9 cellular contexts compared by ENCODE assay signal in the genomic region with DNA sequence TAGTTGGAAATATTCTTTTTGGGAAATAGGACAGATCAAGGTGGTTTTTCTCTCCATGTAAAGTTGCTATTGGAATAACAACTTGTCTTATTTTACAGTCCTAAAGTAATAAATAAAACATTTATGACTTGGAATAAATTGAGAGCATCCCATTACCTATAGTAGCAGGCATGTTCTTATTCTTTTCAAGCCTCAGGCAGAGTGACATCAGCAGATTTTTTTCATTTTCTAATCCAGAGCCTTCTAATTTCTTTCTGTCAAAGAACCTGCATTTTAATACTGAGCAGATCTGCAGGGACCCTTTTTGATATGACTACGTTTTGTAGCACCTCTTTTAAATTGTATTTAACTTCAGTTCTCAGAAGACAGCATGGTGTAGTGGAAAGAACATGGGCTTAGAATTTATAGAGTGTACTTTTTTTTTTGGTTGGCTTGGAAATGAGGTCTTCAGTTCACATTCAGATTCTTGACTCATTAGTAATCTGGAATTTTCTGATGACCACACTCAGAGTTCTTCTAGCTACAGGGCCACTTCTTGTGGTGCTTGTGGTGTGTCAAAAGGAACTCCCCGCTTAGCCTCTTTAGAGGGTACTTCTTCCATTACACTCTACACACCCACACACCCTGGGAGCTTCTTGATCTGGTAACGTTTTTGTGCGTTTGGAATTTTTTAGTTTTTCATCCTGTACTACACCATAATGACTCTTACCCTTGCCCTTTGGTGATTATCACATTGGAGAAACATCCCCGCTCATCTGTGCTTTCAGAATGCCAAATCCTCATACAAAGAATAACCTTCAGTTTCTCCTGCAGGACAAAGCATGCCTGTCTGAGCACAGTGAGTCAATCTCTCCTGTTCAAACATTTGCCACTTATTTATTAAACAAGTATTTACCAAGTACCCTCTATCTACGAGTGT.
A peak's percentile ranks its signal among the peaks of the same experiment; 100 is the strongest.
DNase-seq lines count a peak whose midpoint lies in the region; ATAC-seq and TF ChIP-seq lines count a peak whose summit lies in the region.
"Had no signal": no experiment of that assay in that cellular context is flagged by ENCODE, and none has a peak within 500 bp of the region (broad histone marks: within the 10 kb centered on the region; RNA-seq: fewer than 3 reads in every experiment).

No MANE protein-coding gene starts in this region.

- DNase-seq in COLO829 (ENCODE audit: low spot score) (peak; percentile 97), GM20000 (ENCODE audit: low spot score) (peak; percentile 49), HPDE6-E6E7 (ENCODE audit: extremely low spot score) (peak; percentile 36), brain microvascular endothelial cell (peak; percentile 94), NCI-H2171 treated with DMSO at 0.1 percent for 48 hours (lab: John Stamatoyannopoulos, UW) (no peak)
- DNase-seq in stimulated activated CD4-positive, alpha-beta T cell treated with anti-CD3 and anti-CD28 coated beads, Interleukin-1b, Interleukin-23, amount 100 ng/mL, for 24 hours (ENCODE audit: low read depth in 4 of 4, low spot score in 1 of 4) = peak; percentile 15 to 54 (median 24)

- ATAC-seq in GM19324 (IDR thresholded peaks at IDR 0.05; ENCODE audit: low FRiP score, unreplicated experiment) = no peak
- no peak for ATAC-seq in GM18861 (IDR thresholded peaks at IDR 0.05; ENCODE audit: unreplicated experiment)
- ATAC-seq: K562 had no signal

- in situ Hi-C loops in brain microvascular endothelial cell (cut with HindIII; ENCODE audit: low pct_ligation_motif_present, low sequenced_read_pairs) = no loop called here

- TF ChIP-seq CTCF in GM20000 (IDR thresholded peaks at IDR 0.05; ENCODE audit: extremely low read depth, missing control alignments) = no peak
- TF ChIP-seq CTCF in brain microvascular endothelial cell (IDR thresholded peaks at IDR 0.05; ENCODE audit: low read depth, low read length, missing control alignments) = no peak

- no peaks in the 10 kb centered on the region for H3K36me3 ChIP-seq in brain microvascular endothelial cell (replicated peaks)

- H3K27me3 ChIP-seq in brain microvascular endothelial cell (replicated peaks) = no peaks in the 10 kb centered on the region

- no peak overlapping the region for H3K4me3 ChIP-seq in brain microvascular endothelial cell (ENCODE audit: low read depth, low read length)
- H3K4me3 ChIP-seq: K562 had no signal

- peak overlapping the region; percentile 87 for H3K27ac ChIP-seq in brain microvascular endothelial cell
